In genomic region chr16:15494231-15494630, GRCh38 we compare ENCODE assay signal across 15 cellular contexts. TPM values are rescaled to one million over a fixed set of nuclear protein-coding genes. Genes with fewer than 3 reads are reported as not detected.
DNase-seq lines count a peak whose midpoint lies in the region; ATAC-seq and TF ChIP-seq lines count a peak whose summit lies in the region.
"Had no signal": no experiment of that assay in that cellular context is flagged by ENCODE, and none has a peak within 500 bp of the region (broad histone marks: within the 10 kb centered on the region; RNA-seq: fewer than 3 reads in every experiment).

No MANE protein-coding gene starts in this region.

- H3K36me3 Mint-ChIP-seq in activated CD8-positive, alpha-beta T cell treated with anti-CD3 and anti-CD28 coated beads for 36 hours (ENCODE audit: low read depth), result no peaks in the 10 kb centered on the region
- no peaks in the 10 kb centered on the region for H3K36me3 Mint-ChIP-seq in activated CD8-positive, alpha-beta T cell treated with anti-CD3 and anti-CD28 coated beads, Interleukin-2, amount 10 ng/mL, durations not matched to agents 7 days and 5 days (ENCODE audit: low read depth)
- peaks cover 25% of the 10 kb centered on the region for H3K36me3 Mint-ChIP-seq in stimulated activated naive CD8-positive, alpha-beta T cell treated with anti-CD3 and anti-CD28 coated beads, Interleukin-15, Interleukin-2, amounts not matched to agents 100 ng/mL and 50 ng/mL, for 24 hours (ENCODE audit: low read depth)

- DNase-seq in activated CD8-positive, alpha-beta T cell treated with anti-CD3 and anti-CD28 coated beads for 36 hours, result no peak
- DNase-seq in activated CD8-positive, alpha-beta T cell treated with anti-CD3 and anti-CD28 coated beads, Interleukin-2, amount 10 ng/mL, durations not matched to agents 7 days and 5 days, result no peak
- peak; percentile 79 for DNase-seq in Panc1 (ENCODE audit: low read depth, low spot score)
- DNase-seq in fibroblast of mammary gland (ENCODE audit: low read depth), result peak; percentile 84
- no peak for DNase-seq in SIG-M5 (lab: John Stamatoyannopoulos, UW)
- DNase-seq in NCI-H2081 (lab: John Stamatoyannopoulos, UW), result no peak
- DNase-seq: foreskin melanocyte, left colon, PC-9, T1000, testis had no signal

- H3K9me3 ChIP-seq in Panc1 (ENCODE audit: control insufficient read depth, insufficient read depth, low read depth, low read length), result no peaks in the 10 kb centered on the region
- H3K9me3 ChIP-seq: neutrophil, testis had no signal

- H3K27me3 ChIP-seq in Panc1 (ENCODE audit: control insufficient read depth, insufficient read depth, low read length), result no peaks in the 10 kb centered on the region
- H3K27me3 ChIP-seq: neutrophil, testis had no signal

- CTCF ChIA-PET in activated CD8-positive, alpha-beta T cell treated with anti-CD3 and anti-CD28 coated beads for 36 hours (lab: Charles Lee), result no interaction called here
- CTCF ChIA-PET in activated CD8-positive, alpha-beta T cell treated with anti-CD3 and anti-CD28 coated beads, Interleukin-2, amount 10 ng/mL, durations not matched to agents 7 days and 5 days (lab: Charles Lee), result no interaction called here
- CTCF ChIA-PET in Panc1 (lab: Charles Lee), result no interaction called here

- in situ Hi-C loops in Panc1 (cut with HindIII; ENCODE audit: low pct_unique_long_range_greater_than_20kb, low sequenced_read_pairs), result no loop called here

- no peaks in the 10 kb centered on the region for H3K36me3 ChIP-seq in Panc1 (ENCODE audit: control insufficient read depth, insufficient read depth, low read length)
- H3K36me3 ChIP-seq: neutrophil had no signal

- no peak overlapping the region for H3K4me3 ChIP-seq in Panc1 (ENCODE audit: low read depth in 2 of 2, low read length in 2 of 2)
- H3K4me3 ChIP-seq in fibroblast of mammary gland (ENCODE audit: control insufficient read depth, low read depth, low read length), result no peak overlapping the region
- H3K4me3 ChIP-seq: PC-9, testis had no signal

- peak; percentile 60 for ATAC-seq in activated CD8-positive, alpha-beta T cell treated with anti-CD3 and anti-CD28 coated beads for 36 hours
- no peak for ATAC-seq in activated CD8-positive, alpha-beta T cell treated with anti-CD3 and anti-CD28 coated beads, Interleukin-2, amount 10 ng/mL, durations not matched to agents 7 days and 5 days
- ATAC-seq in Panc1 (no peak), HG03175 (IDR thresholded peaks at IDR 0.05; ENCODE audit: unreplicated experiment) (no peak)
- ATAC-seq: left colon had no signal

- POLR2A ChIA-PET in activated CD8-positive, alpha-beta T cell treated with anti-CD3 and anti-CD28 coated beads for 36 hours (lab: Charles Lee), result no interaction called here
- POLR2A ChIA-PET in activated CD8-positive, alpha-beta T cell treated with anti-CD3 and anti-CD28 coated beads, Interleukin-2, amount 10 ng/mL, durations not matched to agents 7 days and 5 days (lab: Charles Lee), result no interaction called here
- POLR2A ChIA-PET in Panc1 (lab: Charles Lee), result interaction anchor here (0.6 kb wide), 1 partner anchor 9 kb away, joined by 3 read pairs; no protein-coding TSS in a partner anchor

- no TSS peak for BruUV-seq in Panc1 (replicated peaks; lab: Mats Ljungman, UMichigan)

- no peaks in the 10 kb centered on the region for H3K27me3 Mint-ChIP-seq in activated CD8-positive, alpha-beta T cell treated with anti-CD3 and anti-CD28 coated beads for 36 hours
- no peaks in the 10 kb centered on the region for H3K27me3 Mint-ChIP-seq in activated CD8-positive, alpha-beta T cell treated with anti-CD3 and anti-CD28 coated beads, Interleukin-2, amount 10 ng/mL, durations not matched to agents 7 days and 5 days (ENCODE audit: low read depth)
- H3K27me3 Mint-ChIP-seq in stimulated activated naive CD8-positive, alpha-beta T cell treated with anti-CD3 and anti-CD28 coated beads, Interleukin-15, Interleukin-2, amounts not matched to agents 100 ng/mL and 50 ng/mL, for 24 hours, result no peaks in the 10 kb centered on the region
- H3K27me3 Mint-ChIP-seq: central memory CD8-positive, alpha-beta T cell had no signal

- H3K4me3 Mint-ChIP-seq in activated CD8-positive, alpha-beta T cell treated with anti-CD3 and anti-CD28 coated beads for 36 hours, result no peak overlapping the region
- H3K4me3 Mint-ChIP-seq in activated CD8-positive, alpha-beta T cell treated with anti-CD3 and anti-CD28 coated beads, Interleukin-2, amount 10 ng/mL, durations not matched to agents 7 days and 5 days, result no peak overlapping the region
- H3K4me3 Mint-ChIP-seq in stimulated activated naive CD8-positive, alpha-beta T cell treated with anti-CD3 and anti-CD28 coated beads, Interleukin-15, Interleukin-2, amounts not matched to agents 100 ng/mL and 50 ng/mL, for 24 hours, result peak overlapping the region; percentile 47
- H3K4me3 Mint-ChIP-seq: central memory CD8-positive, alpha-beta T cell had no signal

- no peak overlapping the region for H3K27ac ChIP-seq in Panc1 (ENCODE audit: low read length)
- H3K27ac ChIP-seq: neutrophil, PC-9 had no signal

- no peaks in the 10 kb centered on the region for H3K9me3 Mint-ChIP-seq in activated CD8-positive, alpha-beta T cell treated with anti-CD3 and anti-CD28 coated beads for 36 hours
- no peaks in the 10 kb centered on the region for H3K9me3 Mint-ChIP-seq in activated CD8-positive, alpha-beta T cell treated with anti-CD3 and anti-CD28 coated beads, Interleukin-2, amount 10 ng/mL, durations not matched to agents 7 days and 5 days (ENCODE audit: insufficient read depth)
- H3K9me3 Mint-ChIP-seq in stimulated activated naive CD8-positive, alpha-beta T cell treated with anti-CD3 and anti-CD28 coated beads, Interleukin-15, Interleukin-2, amounts not matched to agents 100 ng/mL and 50 ng/mL, for 24 hours, result peaks cover 6% of the 10 kb centered on the region
- H3K9me3 Mint-ChIP-seq: central memory CD8-positive, alpha-beta T cell had no signal

- intact Hi-C loops in activated CD8-positive, alpha-beta T cell treated with anti-CD3 and anti-CD28 coated beads for 36 hours (cut with micrococcal nuclease), result no loop called here
- intact Hi-C loops in Panc1 (cut with micrococcal nuclease; ENCODE audit: unreplicated experiment), result no loop called here

- peak overlapping the region; percentile 87 for H3K27ac Mint-ChIP-seq in activated CD8-positive, alpha-beta T cell treated with anti-CD3 and anti-CD28 coated beads for 36 hours
- H3K27ac Mint-ChIP-seq in activated CD8-positive, alpha-beta T cell treated with anti-CD3 and anti-CD28 coated beads, Interleukin-2, amount 10 ng/mL, durations not matched to agents 7 days and 5 days, result no peak overlapping the region
- H3K27ac Mint-ChIP-seq in stimulated activated naive CD8-positive, alpha-beta T cell treated with anti-CD3 and anti-CD28 coated beads, Interleukin-15, Interleukin-2, amounts not matched to agents 100 ng/mL and 50 ng/mL, for 24 hours, result peak overlapping the region; percentile 91

- peaks cover 15% of the 10 kb centered on the region for H3K4me1 ChIP-seq in Panc1 (ENCODE audit: control insufficient read depth, insufficient read depth, low read length)
- H3K4me1 ChIP-seq: testis had no signal

- peaks cover 48% of the 10 kb centered on the region for H3K4me1 Mint-ChIP-seq in activated CD8-positive, alpha-beta T cell treated with anti-CD3 and anti-CD28 coated beads for 36 hours (ENCODE audit: low read depth)
- peaks cover 7% of the 10 kb centered on the region for H3K4me1 Mint-ChIP-seq in activated CD8-positive, alpha-beta T cell treated with anti-CD3 and anti-CD28 coated beads, Interleukin-2, amount 10 ng/mL, durations not matched to agents 7 days and 5 days (ENCODE audit: low read depth)
- H3K4me1 Mint-ChIP-seq in stimulated activated naive CD8-positive, alpha-beta T cell treated with anti-CD3 and anti-CD28 coated beads, Interleukin-15, Interleukin-2, amounts not matched to agents 100 ng/mL and 50 ng/mL, for 24 hours (ENCODE audit: low read depth), result peaks cover 83% of the 10 kb centered on the region
- H3K4me1 Mint-ChIP-seq: central memory CD8-positive, alpha-beta T cell had no signal

- TF ChIP-seq CTCF in activated CD8-positive, alpha-beta T cell treated with anti-CD3 and anti-CD28 coated beads for 36 hours (IDR thresholded peaks at IDR 0.05), result no peak
- TF ChIP-seq CTCF in Panc1 (IDR thresholded peaks at IDR 0.05) (no peak), fibroblast of mammary gland (conservative IDR thresholded peaks at IDR 0.05; ENCODE audit: control insufficient read depth, insufficient read depth, low read depth, low read length) (no peak)

RNA-seq across cellular contexts. Expression of gene BMERB1, which starts 59.8 kb away (rescaled TPM):
- total RNA-seq in activated CD8-positive, alpha-beta T cell treated with anti-CD3 and anti-CD28 coated beads for 36 hours, result 10 to 100 TPM; 14.0 to 14.1 TPM
- 1 to 10 TPM; 1.6 to 4.3 TPM for total RNA-seq in activated CD8-positive, alpha-beta T cell treated with anti-CD3 and anti-CD28 coated beads, Interleukin-2, amount 10 ng/mL, durations not matched to agents 7 days and 5 days
- 80.0 TPM for total RNA-seq in Panc1 (2021; ENCODE audit: unreplicated experiment)
- polyA plus RNA-seq in Panc1 (2012; ENCODE audit: insufficient read length), result 92.6 TPM

Comparison
In these comparisons a context has a peak if more than half of its experiments do, and no peak if none do; other contexts are left out.
1. DNase-seq: peak in Panc1 (single experiment) and fibroblast of mammary gland (single experiment); none in activated CD8-positive, alpha-beta T cell treated with anti-CD3 and anti-CD28 coated beads for 36 hours (single experiment), activated CD8-positive, alpha-beta T cell treated with anti-CD3 and anti-CD28 coated beads, Interleukin-2, amount 10 ng/mL, durations not matched to agents 7 days and 5 days (single experiment), SIG-M5 (single experiment) and NCI-H2081 (0 of 2).